Comparison of ENCODE assay signal across 14 cellular contexts in the genomic region with DNA sequence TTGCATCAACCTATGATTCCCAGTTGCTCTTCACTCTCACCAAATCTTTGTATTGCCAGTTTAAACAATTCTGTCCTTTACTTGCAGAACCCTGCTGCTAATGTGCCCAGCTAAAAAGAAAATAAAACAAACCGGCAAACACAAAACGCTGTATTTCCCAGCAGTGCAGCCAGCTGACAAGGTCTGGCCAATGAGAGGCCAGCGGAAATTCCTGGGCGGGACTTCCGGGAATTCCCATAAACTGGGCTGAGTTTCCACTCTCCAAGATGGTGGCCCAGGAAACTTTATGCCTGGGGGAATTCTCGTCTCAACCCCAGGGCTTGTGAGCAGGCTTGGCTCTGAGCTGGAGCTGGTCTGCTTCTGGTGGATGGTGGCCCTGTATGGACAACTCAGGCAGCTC.
DNase-seq lines count a peak whose midpoint lies in the region; ATAC-seq and TF ChIP-seq lines count a peak whose summit lies in the region.
"Had no signal": no experiment of that assay in that cellular context is flagged by ENCODE, and none has a peak within 500 bp of the region (broad histone marks: within the 10 kb centered on the region; RNA-seq: fewer than 3 reads in every experiment).

No MANE protein-coding gene starts in this region.

- H3F3A ChIP-seq in PC-3 (ENCODE audit: low read length, unreplicated experiment) = no peaks in the 10 kb centered on the region

- no peak for TF ChIP-seq CTCF in PC-3 (conservative IDR thresholded peaks at IDR 0.05; ENCODE audit: low read depth, low read length)
- no peak for TF ChIP-seq CTCF in endodermal cell (conservative IDR thresholded peaks at IDR 0.05)
- TF ChIP-seq CTCF in WTC11 (IDR thresholded peaks at IDR 0.05) = no peak

- no peaks in the 10 kb centered on the region for H4K20me1 ChIP-seq in PC-3 (ENCODE audit: low read length)
- H4K20me1 ChIP-seq: BLaER1 had no signal

- H3K4me3 Mint-ChIP-seq in endodermal cell (no peak overlapping the region), WTC11 (no peak overlapping the region)
- H3K4me3 Mint-ChIP-seq: CD8-positive, alpha-beta memory T cell had no signal

- H3K27me3 ChIP-seq in PC-3 (ENCODE audit: low read length) (peaks cover 28% of the 10 kb centered on the region), endodermal cell (ENCODE audit: control insufficient read depth, insufficient read depth, low read length, poor library complexity, severe bottlenecking) (peaks cover 35% of the 10 kb centered on the region)
- H3K27me3 ChIP-seq: BLaER1 had no signal

- POLR2A ChIA-PET in PC-3 (lab: Charles Lee; ENCODE audit: unreplicated experiment) = no interaction called here
- POLR2A ChIA-PET in WTC11 (lab: Charles Lee) = no interaction called here

- H3K36me3 ChIP-seq in PC-3 (ENCODE audit: low read depth, low read length) (no peaks in the 10 kb centered on the region), endodermal cell (ENCODE audit: control insufficient read depth, insufficient read depth, low read length) (no peaks in the 10 kb centered on the region)
- H3K36me3 ChIP-seq: BLaER1 had no signal

- intact Hi-C loops in PC-3 (cut with micrococcal nuclease) = no loop called here

- DNase-seq in NCI-H2171 treated with DMSO at 0.1 percent for 48 hours (lab: John Stamatoyannopoulos, UW) = peak; percentile 25
- no peak for DNase-seq in NCI-H2171 (lab: John Stamatoyannopoulos, UW)
- DNase-seq in PC-3 = no peak
- DNase-seq in endodermal cell = peak; percentile 45
- DNase-seq in WTC11 (ENCODE audit: low spot score) = no peak
- DNase-seq in T-helper 1 cell = no peak
- no peak for DNase-seq in activated effector memory CD4-positive, alpha-beta T cell treated with Interleukin-2 at 50 U/mL for 16 hours
- DNase-seq: AML-193; CD8-positive, alpha-beta memory T cell; GF-D8; H7; KBM-7 had no signal

- H3K4me1 Mint-ChIP-seq in endodermal cell (peaks cover 3% of the 10 kb centered on the region), WTC11 (no peaks in the 10 kb centered on the region)
- H3K4me1 Mint-ChIP-seq: CD8-positive, alpha-beta memory T cell had no signal

- H3K4me3 ChIP-seq in PC-3 (ENCODE audit: low read length) (no peak overlapping the region), endodermal cell (ENCODE audit: low read length) (no peak overlapping the region)
- H3K4me3 ChIP-seq: BLaER1 had no signal

- no peaks in the 10 kb centered on the region for H3K9me2 ChIP-seq in PC-3 (replicated peaks; ENCODE audit: low read length)

- H3K36me3 Mint-ChIP-seq in endodermal cell (ENCODE audit: low read depth) (peaks cover 1% of the 10 kb centered on the region), WTC11 (peaks cover 56% of the 10 kb centered on the region)
- H3K36me3 Mint-ChIP-seq: CD8-positive, alpha-beta memory T cell had no signal

- no peak overlapping the region for H3K4me2 ChIP-seq in PC-3 (ENCODE audit: low read length)
- H3K4me2 ChIP-seq: BLaER1 had no signal

- H3K27me3 Mint-ChIP-seq in endodermal cell (ENCODE audit: insufficient read depth) (peaks cover 38% of the 10 kb centered on the region), WTC11 (ENCODE audit: low read depth) (peaks cover 38% of the 10 kb centered on the region)

- ATAC-seq in PC-3 (no peak), WTC11 (no peak)

- H3K27ac Mint-ChIP-seq in endodermal cell (no peak overlapping the region), WTC11 (no peak overlapping the region)
- H3K27ac Mint-ChIP-seq: CD8-positive, alpha-beta memory T cell had no signal

- H3K27ac ChIP-seq in PC-3 (ENCODE audit: low read length) (no peak overlapping the region), endodermal cell (ENCODE audit: low read depth, low read length) (no peak overlapping the region)
- H3K27ac ChIP-seq: 22Rv1, BLaER1 had no signal

- no peaks in the 10 kb centered on the region for H3K79me2 ChIP-seq in PC-3 (ENCODE audit: low read length)

- H3K9me3 ChIP-seq in PC-3 (ENCODE audit: low read length) (no peaks in the 10 kb centered on the region), endodermal cell (ENCODE audit: control insufficient read depth, low read length) (no peaks in the 10 kb centered on the region)

- H3K9me3 Mint-ChIP-seq in endodermal cell (no peaks in the 10 kb centered on the region), WTC11 (peaks cover 63% of the 10 kb centered on the region)

- 96 to 97% methylated on average over 5 to 6 of the region's 6 CpGs for WGBS in endodermal cell (ENCODE audit: insufficient coverage in 1 of 2, insufficient read length in 1 of 2), 2 experiments

- H3K4me1 ChIP-seq in PC-3 (ENCODE audit: insufficient read depth, low read length) = no peaks in the 10 kb centered on the region
- H3K4me1 ChIP-seq in endodermal cell (ENCODE audit: control insufficient read depth, insufficient read depth, low read length) = no peaks in the 10 kb centered on the region
- H3K4me1 ChIP-seq: BLaER1 had no signal

- CTCF ChIA-PET in PC-3 (lab: Charles Lee) = no interaction called here
- CTCF ChIA-PET in WTC11 (lab: Charles Lee) = no interaction called here

- H2AFZ ChIP-seq in PC-3 (ENCODE audit: low read length) = peak overlapping the region; percentile 67

- H3K9ac ChIP-seq in PC-3 (ENCODE audit: low read length) (no peak overlapping the region), endodermal cell (ENCODE audit: extremely low read depth, low read length, poor library complexity, severe bottlenecking) (no peak overlapping the region)
- H3K9ac ChIP-seq: BLaER1 had no signal

- BruUV-seq in PC-3 (replicated peaks; lab: Mats Ljungman, UMichigan) = no TSS peak

TF ChIP-seq in WTC11, 78 proteins besides CTCF, POLR2A, EP300 and RAD21:
- TF ChIP-seq MXD4 (CRISPR knock-in tag; IDR thresholded peaks at IDR 0.05; ENCODE audit: borderline replicate concordance) (no peak), SOX15 (CRISPR knock-in tag; IDR thresholded peaks at IDR 0.05) (no peak), GRHL2 (CRISPR knock-in tag; IDR thresholded peaks at IDR 0.05; ENCODE audit: insufficient replicate concordance, severe bottlenecking) (no peak), TCF7 (CRISPR knock-in tag; IDR thresholded peaks at IDR 0.05; ENCODE audit: low read depth) (no peak), RORB (CRISPR knock-in tag; IDR thresholded peaks at IDR 0.05) (no peak), ZNF317 (CRISPR knock-in tag; IDR thresholded peaks at IDR 0.05; ENCODE audit: borderline replicate concordance, low read depth) (no peak), NFE2L1 (CRISPR knock-in tag; IDR thresholded peaks at IDR 0.05) (no peak)

Comparison
In these comparisons a context has a peak if more than half of its experiments do, and no peak if none do; other contexts are left out.
1. DNase-seq: peak in NCI-H2171 treated with DMSO at 0.1 percent for 48 hours (single experiment) and endodermal cell (single experiment); none in NCI-H2171 (single experiment), PC-3 (single experiment), WTC11 (single experiment), T-helper 1 cell (0 of 5) and activated effector memory CD4-positive, alpha-beta T cell treated with Interleukin-2 at 50 U/mL for 16 hours (single experiment).